In genomic region chr3:99774467-99774866, GRCh38 we compare ENCODE assay signal across 9 cellular contexts. TPM values are rescaled to one million over a fixed set of nuclear protein-coding genes. Genes with fewer than 3 reads are reported as not detected.
A peak's percentile ranks its signal among the peaks of the same experiment; 100 is the strongest.
DNase-seq lines count a peak whose midpoint lies in the region; ATAC-seq and TF ChIP-seq lines count a peak whose summit lies in the region.
"Had no signal": no experiment of that assay in that cellular context is flagged by ENCODE, and none has a peak within 500 bp of the region (broad histone marks: within the 10 kb centered on the region; RNA-seq: fewer than 3 reads in every experiment).

No MANE protein-coding gene starts in this region.

- peak; percentile 15 for DNase-seq in GM13976 (ENCODE audit: low spot score)
- DNase-seq in foreskin fibroblast = peak; percentile 80 to 82
- no peak for DNase-seq in lower leg skin (ENCODE audit: low spot score in 2 of 2)
- DNase-seq in middle frontal gyrus (ENCODE audit: extremely low spot score, low spot score) = no peak
- DNase-seq in activated CD4-positive, alpha-beta T cell treated with anti-CD3 and anti-CD28 coated beads, Interleukin-2, amount 10 ng/mL, durations not matched to agents 24 days and 14 days = no peak
- no peak for DNase-seq in activated T-cell treated with anti-CD3 and anti-CD28 coated beads, Interleukin-2, amount 50 U/mL, for 48 hours
- DNase-seq: amygdala had no signal

- TF ChIP-seq CTCF in GM13976 (IDR thresholded peaks at IDR 0.05; ENCODE audit: borderline replicate concordance, control extremely low read depth, extremely low read depth, insufficient read depth, missing control alignments) = no peak
- TF ChIP-seq CTCF in foreskin fibroblast (IDR thresholded peaks at IDR 0.05; ENCODE audit: low read depth, low read length) = no peak
- TF ChIP-seq CTCF in lower leg skin (IDR thresholded peaks at IDR 0.05) = no peak

- H3K4me3 ChIP-seq in foreskin fibroblast (ENCODE audit: low read depth in 1 of 2, low read length in 2 of 2) (no peak overlapping the region), lower leg skin (ENCODE audit: low read depth, poor library complexity, severe bottlenecking) (no peak overlapping the region)

- 14 to 18% methylated on average over 2 of the region's 2 CpGs for WGBS in lower leg skin, 2 donors

- no peaks in the 10 kb centered on the region for H3K9me3 Mint-ChIP-seq in activated CD4-positive, alpha-beta T cell treated with anti-CD3 and anti-CD28 coated beads, Interleukin-2, amount 10 ng/mL, durations not matched to agents 24 days and 14 days

- in situ Hi-C loops in GM13976 (cut with MboI; ENCODE audit: low sequenced_read_pairs, unreplicated experiment) = loop anchor here (25.0 kb wide), 1 partner anchor 662 kb away; no protein-coding TSS in a partner anchor

- peaks cover 5% of the 10 kb centered on the region for H3K27me3 Mint-ChIP-seq in activated CD4-positive, alpha-beta T cell treated with anti-CD3 and anti-CD28 coated beads, Interleukin-2, amount 10 ng/mL, durations not matched to agents 24 days and 14 days

- intact Hi-C loops in lower leg skin (cut with DNase I; ENCODE audit: low total_unique reads) = no loop called here
- intact Hi-C loops in activated CD4-positive, alpha-beta T cell treated with anti-CD3 and anti-CD28 coated beads, Interleukin-2, amount 10 ng/mL, durations not matched to agents 24 days and 14 days (cut with micrococcal nuclease) = no loop called here

- no peaks in the 10 kb centered on the region for H3K36me3 Mint-ChIP-seq in activated CD4-positive, alpha-beta T cell treated with anti-CD3 and anti-CD28 coated beads, Interleukin-2, amount 10 ng/mL, durations not matched to agents 24 days and 14 days (ENCODE audit: low read depth)

- peak; percentile 98 for ATAC-seq in GM21529 (IDR thresholded peaks at IDR 0.05; ENCODE audit: unreplicated experiment)
- ATAC-seq in HG03575 (IDR thresholded peaks at IDR 0.05; ENCODE audit: extremely low read depth, insufficient number of reproducible peaks, low FRiP score, unreplicated experiment) = peak; percentile 99

- TF ChIP-seq POLR2A in lower leg skin (IDR thresholded peaks at IDR 0.05) = no peak

- H3K4me1 Mint-ChIP-seq in activated CD4-positive, alpha-beta T cell treated with anti-CD3 and anti-CD28 coated beads, Interleukin-2, amount 10 ng/mL, durations not matched to agents 24 days and 14 days = no peaks in the 10 kb centered on the region

- no peak overlapping the region for H3K4me3 Mint-ChIP-seq in activated CD4-positive, alpha-beta T cell treated with anti-CD3 and anti-CD28 coated beads, Interleukin-2, amount 10 ng/mL, durations not matched to agents 24 days and 14 days

- no peak overlapping the region for H3K27ac Mint-ChIP-seq in activated CD4-positive, alpha-beta T cell treated with anti-CD3 and anti-CD28 coated beads, Interleukin-2, amount 10 ng/mL, durations not matched to agents 24 days and 14 days

RNA-seq across cellular contexts. Expression of gene CMSS1, which starts 43.2 kb away (rescaled TPM):
- total RNA-seq in lower leg skin = 10 to 100 TPM in 1 of 4 donors, 1 to 10 TPM in 3; 3.7 to 13.2 (median 7.5) TPM
- total RNA-seq in activated CD4-positive, alpha-beta T cell treated with anti-CD3 and anti-CD28 coated beads, Interleukin-2, amount 10 ng/mL, durations not matched to agents 24 days and 14 days = 117 and 126 TPM in 2 replicates

Comparison
In these comparisons a context has a peak if more than half of its experiments do, and no peak if none do; other contexts are left out.
1. DNase-seq: peak in GM13976 (single experiment) and foreskin fibroblast (2 of 2); none in lower leg skin (0 of 2), middle frontal gyrus (single experiment), activated CD4-positive, alpha-beta T cell treated with anti-CD3 and anti-CD28 coated beads, Interleukin-2, amount 10 ng/mL, durations not matched to agents 24 days and 14 days (single experiment) and activated T-cell treated with anti-CD3 and anti-CD28 coated beads, Interleukin-2, amount 50 U/mL, for 48 hours (0 of 2).